ENCODE assay signal across 8 cellular contexts in the genomic region with DNA sequence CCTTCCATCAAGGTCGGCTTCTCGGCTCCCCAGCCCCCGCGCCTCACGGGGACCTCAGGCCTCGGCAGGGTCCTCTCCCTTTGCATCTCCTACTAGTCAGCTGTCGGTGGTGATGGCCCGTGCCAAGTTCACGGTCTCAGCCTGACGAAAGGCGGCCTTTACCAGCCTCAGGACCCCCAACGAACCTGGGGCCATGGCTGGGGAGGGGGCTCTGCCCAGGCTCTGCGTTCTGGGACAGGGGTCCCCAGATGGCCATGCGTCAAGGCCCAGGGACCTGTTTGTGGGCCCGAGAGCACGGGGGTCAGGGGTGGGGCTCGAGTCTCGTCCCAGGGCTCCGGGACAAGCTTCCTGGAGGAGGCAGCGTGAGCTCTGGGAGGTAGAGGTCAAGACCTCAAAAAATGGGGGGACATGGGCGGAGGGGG. TPM values are rescaled to one million over a fixed set of nuclear protein-coding genes. Genes with fewer than 3 reads are reported as not detected.
DNase-seq lines count a peak whose midpoint lies in the region; ATAC-seq and TF ChIP-seq lines count a peak whose summit lies in the region.

No MANE protein-coding gene starts in this region.

- no peaks in the 10 kb centered on the region for H3K27me3 Mint-ChIP-seq in T-helper 1 cell treated with Interleukin-12 subunit alpha and Interleukin-12 subunit beta and Interleukin-4 antibody, amounts not matched to agents 30 μg/mL and 1 μg/mL, for 36 hours (ENCODE audit: low read depth)
- peaks cover 2% of the 10 kb centered on the region for H3K27me3 Mint-ChIP-seq in glutamatergic neuron (ENCODE audit: unreplicated experiment)

- ATAC-seq in GM21515 (IDR thresholded peaks at IDR 0.05; ENCODE audit: unreplicated experiment) = no peak

- H3K36me3 Mint-ChIP-seq in T-helper 1 cell treated with Interleukin-12 subunit alpha and Interleukin-12 subunit beta and Interleukin-4 antibody, amounts not matched to agents 30 μg/mL and 1 μg/mL, for 36 hours (ENCODE audit: low read depth) = no peaks in the 10 kb centered on the region
- no peaks in the 10 kb centered on the region for H3K36me3 Mint-ChIP-seq in glutamatergic neuron (ENCODE audit: unreplicated experiment)

- no peaks in the 10 kb centered on the region for H3K9me3 Mint-ChIP-seq in T-helper 1 cell treated with Interleukin-12 subunit alpha and Interleukin-12 subunit beta and Interleukin-4 antibody, amounts not matched to agents 30 μg/mL and 1 μg/mL, for 36 hours
- H3K9me3 Mint-ChIP-seq in glutamatergic neuron (ENCODE audit: unreplicated experiment) = peaks cover 2% of the 10 kb centered on the region

- peak; percentile 19 for DNase-seq in GM03348 (ENCODE audit: low spot score)
- DNase-seq in fibroblast of mammary gland (ENCODE audit: low read depth) = no peak
- DNase-seq in prostate gland (ENCODE audit: low spot score) = no peak
- no peak for DNase-seq in NCI-H748 treated with DMSO at 0.1 percent for 48 hours (lab: John Stamatoyannopoulos, UW)
- no peak for DNase-seq in glutamatergic neuron
- no peak for DNase-seq in G401 (ENCODE audit: low spot score)

- no peak for TF ChIP-seq POLR2A in prostate gland (IDR thresholded peaks at IDR 0.05)

- intact Hi-C loops in prostate gland (cut with DNase I) = loop anchor here (2.0 kb wide), 1 partner anchor 85 kb away; no protein-coding TSS in a partner anchor

- peak overlapping the region; percentile 87 to 88 for H3K27ac ChIP-seq in prostate gland

- H3K4me3 ChIP-seq in fibroblast of mammary gland (ENCODE audit: control insufficient read depth, low read depth, low read length) (peak overlapping the region; percentile 34), prostate gland (peak overlapping the region; percentile 26 to 27)

- peak overlapping the region; percentile 56 for H3K4me3 Mint-ChIP-seq in T-helper 1 cell treated with Interleukin-12 subunit alpha and Interleukin-12 subunit beta and Interleukin-4 antibody, amounts not matched to agents 30 μg/mL and 1 μg/mL, for 36 hours
- H3K4me3 Mint-ChIP-seq in glutamatergic neuron (ENCODE audit: unreplicated experiment) = no peak overlapping the region

- 47% methylated on average over 21 of the region's 21 CpGs for WGBS in prostate gland

- TF ChIP-seq CTCF in fibroblast of mammary gland (conservative IDR thresholded peaks at IDR 0.05; ENCODE audit: control insufficient read depth, insufficient read depth, low read depth, low read length) (no peak), prostate gland (IDR thresholded peaks at IDR 0.05) (no peak), glutamatergic neuron (IDR thresholded peaks at IDR 0.05; ENCODE audit: partially characterized antibody, unreplicated experiment) (no peak)

- H3K27me3 ChIP-seq in prostate gland (replicated peaks; ENCODE audit: insufficient read depth) = no peaks in the 10 kb centered on the region

- no peaks in the 10 kb centered on the region for H3K9me3 ChIP-seq in prostate gland

- peaks cover 6% of the 10 kb centered on the region for H3K4me1 Mint-ChIP-seq in T-helper 1 cell treated with Interleukin-12 subunit alpha and Interleukin-12 subunit beta and Interleukin-4 antibody, amounts not matched to agents 30 μg/mL and 1 μg/mL, for 36 hours (ENCODE audit: low read depth)
- H3K4me1 Mint-ChIP-seq in glutamatergic neuron (ENCODE audit: low read depth, unreplicated experiment) = no peaks in the 10 kb centered on the region

- peaks cover 6% of the 10 kb centered on the region for H3K4me1 ChIP-seq in prostate gland (replicated peaks)

- H3K27ac Mint-ChIP-seq in T-helper 1 cell treated with Interleukin-12 subunit alpha and Interleukin-12 subunit beta and Interleukin-4 antibody, amounts not matched to agents 30 μg/mL and 1 μg/mL, for 36 hours = peak overlapping the region; percentile 49
- H3K27ac Mint-ChIP-seq in glutamatergic neuron (ENCODE audit: unreplicated experiment) = no peak overlapping the region

- in situ Hi-C loops in G401 (cut with HindIII; ENCODE audit: low sequenced_read_pairs) = no loop called here

- H3K36me3 ChIP-seq in prostate gland = no peaks in the 10 kb centered on the region

RNA-seq across cellular contexts. Expression of gene DEGS2, which starts 32.8 kb away (rescaled TPM):
- 1 to 10 TPM; 2.8 to 8.3 TPM for total RNA-seq in prostate gland
- total RNA-seq in glutamatergic neuron (ENCODE audit: unreplicated experiment) = 0.34 TPM
- total RNA-seq in G401 (2014; rRNA removed; shearing (Covaris generic)) = 0.95 and 5.0 TPM in 2 replicates

RNA-seq across cellular contexts. Expression of gene YY1, which starts 46.7 kb away (rescaled TPM):
- total RNA-seq in prostate gland (10 to 100 TPM; 44.4 to 60.7 TPM), glutamatergic neuron (ENCODE audit: unreplicated experiment) (60.6 TPM)
- total RNA-seq in G401 (2014; rRNA removed; shearing (Covaris generic)) = 60.4 and 70.4 TPM in 2 replicates
